27 cellular contexts compared by ENCODE assay signal in the genomic region with DNA sequence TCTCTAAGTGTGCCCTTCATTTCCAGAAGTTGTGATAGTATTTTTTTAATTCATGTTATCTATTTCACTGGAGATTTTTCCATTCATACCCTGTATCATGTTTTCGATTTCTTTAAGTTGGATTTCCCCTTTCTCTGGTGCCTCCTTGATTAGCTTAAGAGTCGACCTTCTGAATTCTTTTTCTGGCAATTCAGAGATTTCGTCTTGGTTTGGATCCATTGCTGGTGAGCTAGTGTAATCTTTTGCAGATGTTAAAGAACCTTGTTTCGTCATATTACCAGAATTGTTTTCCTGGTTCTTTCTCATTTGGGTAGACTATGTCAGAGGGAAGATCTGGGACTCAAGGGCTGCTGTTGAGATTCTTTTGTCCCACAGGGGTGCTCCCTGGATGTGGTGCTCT.
"Had no signal": no experiment of that assay in that cellular context is flagged by ENCODE, and none has a peak within 500 bp of the region (broad histone marks: within the 10 kb centered on the region; RNA-seq: fewer than 3 reads in every experiment).

No MANE protein-coding gene starts in this region.

- H3K9me3 Mint-ChIP-seq: natural killer cell had no signal

- ATAC-seq: activated CD8-positive, alpha-beta memory T cell treated with anti-CD3 and anti-CD28 coated beads, Interleukin-2, amount 10 ng/mL, durations not matched to agents 7 days and 5 days; activated CD8-positive, alpha-beta T cell treated with anti-CD3 and anti-CD28 coated beads for 36 hours; left ventricle myocardium superior; natural killer cell had no signal

- H3K4me1 ChIP-seq: uterus had no signal

- H3K27ac ChIP-seq: coronary artery, epithelial cell of prostate, hepatocyte, sigmoid colon, testis, uterus, WERI-Rb-1 had no signal

- H3K27me3 Mint-ChIP-seq: activated CD8-positive, alpha-beta T cell treated with anti-CD3 and anti-CD28 coated beads for 36 hours; progenitor cell of endocrine pancreas had no signal

- H3K27me3 ChIP-seq: hepatocyte, sigmoid colon, testis, uterus had no signal

- H3K4me3 Mint-ChIP-seq: activated CD8-positive, alpha-beta memory T cell treated with anti-CD3 and anti-CD28 coated beads, Interleukin-2, amount 10 ng/mL, durations not matched to agents 7 days and 5 days; activated CD8-positive, alpha-beta T cell treated with anti-CD3 and anti-CD28 coated beads for 36 hours; activated naive CD8-positive, alpha-beta T cell treated with anti-CD3 and anti-CD28 coated beads, Interleukin-2, amount 10 ng/mL, durations not matched to agents 7 days and 5 days; immature natural killer cell; natural killer cell had no signal

- H3K27ac Mint-ChIP-seq: activated CD8-positive, alpha-beta memory T cell treated with anti-CD3 and anti-CD28 coated beads, Interleukin-2, amount 10 ng/mL, durations not matched to agents 7 days and 5 days; activated CD8-positive, alpha-beta T cell treated with anti-CD3 and anti-CD28 coated beads for 36 hours; activated naive CD8-positive, alpha-beta T cell treated with anti-CD3 and anti-CD28 coated beads, Interleukin-2, amount 10 ng/mL, durations not matched to agents 7 days and 5 days; natural killer cell; progenitor cell of endocrine pancreas had no signal

- H3K36me3 ChIP-seq: sigmoid colon, uterus, WERI-Rb-1 had no signal

- H3K4me3 ChIP-seq: coronary artery, hepatocyte, sigmoid colon, smooth muscle cell, testis, uterus had no signal

- H3K36me3 Mint-ChIP-seq: immature natural killer cell had no signal

- DNase-seq: activated CD4-positive, alpha-beta T cell treated with anti-CD3 and anti-CD28 coated beads for 1 hour; activated CD8-positive, alpha-beta memory T cell treated with anti-CD3 and anti-CD28 coated beads, Interleukin-2, amount 10 ng/mL, durations not matched to agents 7 days and 5 days; activated CD8-positive, alpha-beta T cell treated with anti-CD3 and anti-CD28 coated beads for 36 hours; activated effector memory CD4-positive, alpha-beta T cell treated with Interleukin-2 at 50 U/mL for 16 hours; activated naive CD8-positive, alpha-beta T cell treated with anti-CD3 and anti-CD28 coated beads, Interleukin-2, amount 10 ng/mL, durations not matched to agents 7 days and 5 days; amygdala; glutamatergic neuron; immature natural killer cell; kidney glomerular epithelial cell; left ventricle myocardium superior; mammary epithelial cell; midbrain; natural killer cell; retina; stimulated activated CD4-positive, alpha-beta T cell treated with anti-CD3 and anti-CD28 coated beads, Interleukin-15, amount 100 ng/mL, for 24 hours; stimulated activated naive CD4-positive, alpha-beta T cell; T-helper 1 cell; testis; trophoblast cell; uterus; WERI-Rb-1 had no signal

- H3K9me3 ChIP-seq: sigmoid colon, testis, uterus had no signal
